In the genomic region with DNA sequence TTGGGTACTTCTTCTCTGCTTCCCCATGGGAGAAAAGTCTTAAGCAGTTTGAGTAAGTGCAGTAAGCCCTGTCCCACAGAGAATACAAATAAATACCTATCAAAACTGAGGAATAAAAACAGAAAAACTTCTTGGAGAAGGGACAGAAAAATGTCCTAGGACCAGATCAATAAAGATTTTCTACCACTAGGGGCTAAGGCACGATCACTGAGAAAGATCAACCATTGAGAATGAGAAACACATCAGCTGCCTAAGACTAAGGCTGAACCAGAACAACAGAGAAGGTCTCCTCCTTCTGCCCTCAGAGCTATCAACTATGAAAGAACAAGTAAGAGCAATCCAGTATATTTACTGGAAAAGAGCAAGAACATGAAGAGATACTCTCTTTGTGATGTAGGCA, we compare ENCODE assay signal across 25 cellular contexts.
"Had no signal": no experiment of that assay in that cellular context is flagged by ENCODE, and none has a peak within 500 bp of the region (broad histone marks: within the 10 kb centered on the region; RNA-seq: fewer than 3 reads in every experiment).

No MANE protein-coding gene starts in this region.

- H3K4me3 ChIP-seq: left ventricle myocardium inferior, lung, mucosa of descending colon, right atrium auricular region, right lobe of liver, smooth muscle cell, tibial nerve, uterus had no signal

- H3K9me3 ChIP-seq: right atrium auricular region, right lobe of liver, tibial nerve, uterus had no signal

- H3K36me3 ChIP-seq: left ventricle myocardium inferior, right atrium auricular region, right lobe of liver, tibial nerve, uterus had no signal

- H3K27ac Mint-ChIP-seq: naive thymus-derived CD4-positive, alpha-beta T cell; natural killer cell treated with Interleukin-12 subunit alpha and Interleukin-12 subunit beta and Interleukin-15 and Interleukin-18, amount 100 ng/mL, for 72 hours; stimulated activated memory B cell treated with anti-CD40 and anti-IgM and Interleukin-4, amounts not matched to agents 10 μg/mL and 1 μg/mL and 100 μg/mL, for 72 hours; stimulated activated naive CD8-positive, alpha-beta T cell treated with anti-CD3 and anti-CD28 coated beads, Interleukin-15, amount 100 ng/mL, for 72 hours; type B pancreatic cell had no signal

- H3K27me3 Mint-ChIP-seq: naive thymus-derived CD4-positive, alpha-beta T cell; natural killer cell treated with Interleukin-12 subunit alpha and Interleukin-12 subunit beta and Interleukin-15 and Interleukin-18, amount 100 ng/mL, for 72 hours; stimulated activated memory B cell treated with anti-CD40 and anti-IgM and Interleukin-4, amounts not matched to agents 10 μg/mL and 1 μg/mL and 100 μg/mL, for 72 hours; stimulated activated naive CD8-positive, alpha-beta T cell treated with anti-CD3 and anti-CD28 coated beads, Interleukin-15, amount 100 ng/mL, for 72 hours; type B pancreatic cell had no signal

- H3K36me3 Mint-ChIP-seq: stimulated activated memory B cell treated with anti-CD40 and anti-IgM and Interleukin-4, amounts not matched to agents 10 μg/mL and 1 μg/mL and 100 μg/mL, for 72 hours; type B pancreatic cell had no signal

- H3K4me1 ChIP-seq: left ventricle myocardium inferior, parathyroid adenoma, right atrium auricular region, right lobe of liver, tibial nerve, uterus had no signal

- H3K4me3 Mint-ChIP-seq: naive thymus-derived CD4-positive, alpha-beta T cell; natural killer cell treated with Interleukin-12 subunit alpha and Interleukin-12 subunit beta and Interleukin-15 and Interleukin-18, amount 100 ng/mL, for 72 hours; stimulated activated memory B cell treated with anti-CD40 and anti-IgM and Interleukin-4, amounts not matched to agents 10 μg/mL and 1 μg/mL and 100 μg/mL, for 72 hours; stimulated activated naive CD8-positive, alpha-beta T cell treated with anti-CD3 and anti-CD28 coated beads, Interleukin-15, amount 100 ng/mL, for 72 hours; type B pancreatic cell had no signal

- H3K27me3 ChIP-seq: right atrium auricular region, right lobe of liver, tibial nerve, uterus had no signal

- H3K4me1 Mint-ChIP-seq: naive thymus-derived CD4-positive, alpha-beta T cell; stimulated activated memory B cell treated with anti-CD40 and anti-IgM and Interleukin-4, amounts not matched to agents 10 μg/mL and 1 μg/mL and 100 μg/mL, for 72 hours; stimulated activated naive CD8-positive, alpha-beta T cell treated with anti-CD3 and anti-CD28 coated beads, Interleukin-15, amount 100 ng/mL, for 72 hours had no signal

- H3K9me3 Mint-ChIP-seq: type B pancreatic cell had no signal

- H3K27ac ChIP-seq: left ventricle myocardium inferior, parathyroid adenoma, right atrium auricular region, right lobe of liver, tibial nerve, uterus had no signal

- H3K9ac ChIP-seq: parathyroid adenoma had no signal

- DNase-seq: hypothalamus; islet precursor cell; left ventricle myocardium inferior; mesendoderm; midbrain; mucosa of descending colon; naive thymus-derived CD4-positive, alpha-beta T cell; nucleus accumbens; right lobe of liver; stimulated activated CD4-positive, alpha-beta T cell treated with anti-CD3 and anti-CD28 coated beads, Interleukin-1b, Interleukin-23, amount 100 ng/mL, for 48 hours; stimulated activated CD4-positive, alpha-beta T cell treated with anti-CD3 and anti-CD28 coated beads, Interleukin-2, amount 100 ng/mL, for 48 hours; stimulated activated CD4-positive, alpha-beta T cell treated with anti-CD3 and anti-CD28 coated beads, Interleukin-4, amount 100 ng/mL, for 4 hours; stimulated activated CD8-positive, alpha-beta memory T cell treated with anti-CD3 and anti-CD28 coated beads, Interleukin-4, amount 100 ng/mL, for 48 hours; stimulated activated naive CD4-positive, alpha-beta T cell treated with Interleukin-2 at 50 U/mL for 16 hours; stimulated activated naive CD8-positive, alpha-beta T cell treated with anti-CD3 and anti-CD28 coated beads, Interleukin-15, amount 100 ng/mL, for 72 hours; substantia nigra; uterus had no signal
